In genomic region chr14:79680087-79680486, GRCh38 we compare ENCODE assay signal across 26 cellular contexts.
"Had no signal": no experiment of that assay in that cellular context is flagged by ENCODE, and none has a peak within 500 bp of the region (broad histone marks: within the 10 kb centered on the region; RNA-seq: fewer than 3 reads in every experiment).

No MANE protein-coding gene starts in this region.

- H3K36me3 Mint-ChIP-seq: activated naive CD4-positive, alpha-beta T cell treated with anti-CD3 and anti-CD28 coated beads, Interleukin-2, amount 10 ng/mL, durations not matched to agents 7 days and 5 days; activated naive CD4-positive, alpha-beta T cell treated with anti-CD3 and anti-CD28 coated beads, Interleukin-2, amount 50 U/mL, for 72 hours; activated naive CD8-positive, alpha-beta T cell treated with anti-CD3 and anti-CD28 coated beads, Interleukin-2, amount 10 ng/mL, durations not matched to agents 7 days and 5 days; brain had no signal

- H3K4me1 ChIP-seq: ascending aorta, breast epithelium, colonic mucosa had no signal

- H3K4me1 Mint-ChIP-seq: activated CD4-positive, alpha-beta memory T cell treated with anti-CD3 and anti-CD28 coated beads, Interleukin-2, amount 10 ng/mL, durations not matched to agents 7 days and 5 days; activated CD4-positive, alpha-beta T cell treated with anti-CD3 and anti-CD28 coated beads, Interleukin-2, amount 10 ng/mL, durations not matched to agents 7 days and 5 days; activated naive CD4-positive, alpha-beta T cell treated with anti-CD3 and anti-CD28 coated beads, Interleukin-2, amount 10 ng/mL, durations not matched to agents 7 days and 5 days; activated naive CD8-positive, alpha-beta T cell treated with anti-CD3 and anti-CD28 coated beads, Interleukin-2, amount 10 ng/mL, durations not matched to agents 7 days and 5 days had no signal

- DNase-seq: activated CD4-positive, alpha-beta memory T cell treated with anti-CD3 and anti-CD28 coated beads, Interleukin-2, amount 10 ng/mL, durations not matched to agents 7 days and 5 days; activated CD4-positive, alpha-beta T cell treated with anti-CD3 and anti-CD28 coated beads for 1 hour; activated CD4-positive, alpha-beta T cell treated with anti-CD3 and anti-CD28 coated beads for 4 hours; activated CD4-positive, alpha-beta T cell treated with anti-CD3 and anti-CD28 coated beads, Interleukin-2, amount 10 ng/mL, durations not matched to agents 7 days and 5 days; activated CD4-positive, alpha-beta T cell treated with anti-CD3 and anti-CD28 coated beads, Interleukin-2, amount 50 U/mL, for 4 hours; activated CD8-positive, alpha-beta memory T cell treated with anti-CD3 and anti-CD28 coated beads, Interleukin-2, amount 50 U/mL, for 48 hours; activated gamma-delta T cell; activated naive CD4-positive, alpha-beta T cell; activated naive CD4-positive, alpha-beta T cell treated with anti-CD3 and anti-CD28 coated beads, Interleukin-2, amount 10 ng/mL, durations not matched to agents 7 days and 5 days; activated naive CD8-positive, alpha-beta T cell treated with anti-CD3 and anti-CD28 coated beads, Interleukin-2, amount 10 ng/mL, durations not matched to agents 7 days and 5 days; activated T-cell treated with anti-CD3 and anti-CD28 coated beads for 4 hours; activated T-cell treated with anti-CD3 and anti-CD28 coated beads, Interleukin-2, amount 50 U/mL, for 24 hours; activated T-cell treated with anti-CD3 and anti-CD28 coated beads, Interleukin-2, amount 50 U/mL, for 72 hours; central memory CD4-positive, alpha-beta T cell; cerebellar nuclear complex; colonic mucosa; effector CD8-positive, alpha-beta T cell; foreskin fibroblast; head of caudate nucleus; T-helper 2 cell had no signal

- H3K27ac ChIP-seq: ascending aorta, breast epithelium, cardiac muscle cell, colonic mucosa had no signal

- H3K9me3 ChIP-seq: ascending aorta, breast epithelium, colonic mucosa had no signal

- H3K4me3 ChIP-seq: ascending aorta, breast epithelium, cardiac muscle cell, colonic mucosa had no signal

- H3K27me3 ChIP-seq: ascending aorta, breast epithelium, cardiac muscle cell, colonic mucosa had no signal

- H3K9me3 Mint-ChIP-seq: activated CD4-positive, alpha-beta memory T cell treated with anti-CD3 and anti-CD28 coated beads, Interleukin-2, amount 10 ng/mL, durations not matched to agents 7 days and 5 days; activated CD4-positive, alpha-beta T cell treated with anti-CD3 and anti-CD28 coated beads, Interleukin-2, amount 10 ng/mL, durations not matched to agents 7 days and 5 days; activated naive CD8-positive, alpha-beta T cell treated with anti-CD3 and anti-CD28 coated beads, Interleukin-2, amount 10 ng/mL, durations not matched to agents 7 days and 5 days; activated T-cell treated with anti-CD3 and anti-CD28 coated beads, Interleukin-2, amount 50 U/mL, for 24 hours had no signal

- H3K4me3 Mint-ChIP-seq: activated CD4-positive, alpha-beta memory T cell treated with anti-CD3 and anti-CD28 coated beads, Interleukin-2, amount 10 ng/mL, durations not matched to agents 7 days and 5 days; activated CD4-positive, alpha-beta T cell treated with anti-CD3 and anti-CD28 coated beads, Interleukin-2, amount 10 ng/mL, durations not matched to agents 7 days and 5 days; activated naive CD4-positive, alpha-beta T cell treated with anti-CD3 and anti-CD28 coated beads, Interleukin-2, amount 10 ng/mL, durations not matched to agents 7 days and 5 days; activated naive CD8-positive, alpha-beta T cell treated with anti-CD3 and anti-CD28 coated beads, Interleukin-2, amount 10 ng/mL, durations not matched to agents 7 days and 5 days; activated T-cell treated with anti-CD3 and anti-CD28 coated beads, Interleukin-2, amount 50 U/mL, for 24 hours; activated T-cell treated with anti-CD3 and anti-CD28 coated beads, Interleukin-2, amount 50 U/mL, for 72 hours; brain had no signal

- H3K27ac Mint-ChIP-seq: activated CD4-positive, alpha-beta memory T cell treated with anti-CD3 and anti-CD28 coated beads, Interleukin-2, amount 10 ng/mL, durations not matched to agents 7 days and 5 days; activated CD4-positive, alpha-beta T cell treated with anti-CD3 and anti-CD28 coated beads, Interleukin-2, amount 10 ng/mL, durations not matched to agents 7 days and 5 days; activated naive CD4-positive, alpha-beta T cell treated with anti-CD3 and anti-CD28 coated beads, Interleukin-2, amount 10 ng/mL, durations not matched to agents 7 days and 5 days; activated naive CD4-positive, alpha-beta T cell treated with anti-CD3 and anti-CD28 coated beads, Interleukin-2, amount 50 U/mL, for 72 hours; activated naive CD8-positive, alpha-beta T cell treated with anti-CD3 and anti-CD28 coated beads, Interleukin-2, amount 10 ng/mL, durations not matched to agents 7 days and 5 days; activated T-cell treated with anti-CD3 and anti-CD28 coated beads, Interleukin-2, amount 50 U/mL, for 24 hours; activated T-cell treated with anti-CD3 and anti-CD28 coated beads, Interleukin-2, amount 50 U/mL, for 72 hours; brain had no signal

- H3K27me3 Mint-ChIP-seq: activated CD4-positive, alpha-beta memory T cell treated with anti-CD3 and anti-CD28 coated beads, Interleukin-2, amount 10 ng/mL, durations not matched to agents 7 days and 5 days; activated CD4-positive, alpha-beta T cell treated with anti-CD3 and anti-CD28 coated beads, Interleukin-2, amount 10 ng/mL, durations not matched to agents 7 days and 5 days; activated naive CD4-positive, alpha-beta T cell treated with anti-CD3 and anti-CD28 coated beads, Interleukin-2, amount 10 ng/mL, durations not matched to agents 7 days and 5 days; activated naive CD8-positive, alpha-beta T cell treated with anti-CD3 and anti-CD28 coated beads, Interleukin-2, amount 10 ng/mL, durations not matched to agents 7 days and 5 days; activated T-cell treated with anti-CD3 and anti-CD28 coated beads, Interleukin-2, amount 50 U/mL, for 24 hours; brain had no signal

- ATAC-seq: activated naive CD4-positive, alpha-beta T cell treated with anti-CD3 and anti-CD28 coated beads, Interleukin-2, amount 50 U/mL, for 72 hours; activated T-cell treated with anti-CD3 and anti-CD28 coated beads, Interleukin-2, amount 50 U/mL, for 72 hours; esophagus mucosa had no signal

- H3K36me3 ChIP-seq: ascending aorta, breast epithelium, cardiac muscle cell, colonic mucosa had no signal
